22 cellular contexts compared by ENCODE assay signal in genomic region chr10:91931526-91932190, GRCh38. TPM values are rescaled to one million over a fixed set of nuclear protein-coding genes. Genes with fewer than 3 reads are reported as not detected.
DNase-seq lines count a peak whose midpoint lies in the region; ATAC-seq lines count a peak whose summit lies in the region.
"Had no signal": no experiment of that assay in that cellular context is flagged by ENCODE, and none has a peak within 500 bp of the region (broad histone marks: within the 10 kb centered on the region; RNA-seq: fewer than 3 reads in every experiment).

No MANE protein-coding gene starts in this region.

- H3K9me3 Mint-ChIP-seq in activated T-cell treated with anti-CD3 and anti-CD28 coated beads, Interleukin-2, amount 50 U/mL, for 24 hours, result no peaks in the 10 kb centered on the region
- no peaks in the 10 kb centered on the region for H3K9me3 Mint-ChIP-seq in activated T-cell treated with anti-CD3 and anti-CD28 coated beads, Interleukin-2, amount 50 U/mL, for 72 hours
- H3K9me3 Mint-ChIP-seq in stimulated activated effector memory CD8-positive, alpha-beta T cell treated with anti-CD3 and anti-CD28 coated beads, Interleukin-12 subunit alpha, Interleukin-12 subunit beta, amount 100 ng/mL, for 72 hours, result no peaks in the 10 kb centered on the region
- H3K9me3 Mint-ChIP-seq: T-helper 2 cell treated with Interferon-gamma antibody and Interleukin-4, amounts not matched to agents 5 μg/mL and 100 μg/mL, for 36 hours had no signal

- H3K27ac ChIP-seq in caudate nucleus (ENCODE audit: low read depth, low read length), result no peak overlapping the region
- H3K27ac ChIP-seq: A549, right atrium auricular region had no signal

- peak overlapping the region; percentile 56 for H3K27ac Mint-ChIP-seq in activated T-cell treated with anti-CD3 and anti-CD28 coated beads, Interleukin-2, amount 50 U/mL, for 24 hours
- no peak overlapping the region for H3K27ac Mint-ChIP-seq in activated T-cell treated with anti-CD3 and anti-CD28 coated beads, Interleukin-2, amount 50 U/mL, for 72 hours
- peak overlapping the region; percentile 48 for H3K27ac Mint-ChIP-seq in stimulated activated effector memory CD8-positive, alpha-beta T cell treated with anti-CD3 and anti-CD28 coated beads, Interleukin-12 subunit alpha, Interleukin-12 subunit beta, amount 100 ng/mL, for 72 hours
- H3K27ac Mint-ChIP-seq: T-helper 2 cell treated with Interferon-gamma antibody and Interleukin-4, amounts not matched to agents 5 μg/mL and 100 μg/mL, for 36 hours; type B pancreatic cell had no signal

- no peak overlapping the region for H3K4me3 Mint-ChIP-seq in activated T-cell treated with anti-CD3 and anti-CD28 coated beads, Interleukin-2, amount 50 U/mL, for 24 hours
- H3K4me3 Mint-ChIP-seq in activated T-cell treated with anti-CD3 and anti-CD28 coated beads, Interleukin-2, amount 50 U/mL, for 72 hours, result no peak overlapping the region
- H3K4me3 Mint-ChIP-seq in stimulated activated effector memory CD8-positive, alpha-beta T cell treated with anti-CD3 and anti-CD28 coated beads, Interleukin-12 subunit alpha, Interleukin-12 subunit beta, amount 100 ng/mL, for 72 hours, result no peak overlapping the region
- H3K4me3 Mint-ChIP-seq: T-helper 2 cell treated with Interferon-gamma antibody and Interleukin-4, amounts not matched to agents 5 μg/mL and 100 μg/mL, for 36 hours; type B pancreatic cell had no signal

- H3K4me1 Mint-ChIP-seq in activated T-cell treated with anti-CD3 and anti-CD28 coated beads, Interleukin-2, amount 50 U/mL, for 24 hours (ENCODE audit: low read depth), result peaks cover 72% of the 10 kb centered on the region
- peaks cover 41% of the 10 kb centered on the region for H3K4me1 Mint-ChIP-seq in activated T-cell treated with anti-CD3 and anti-CD28 coated beads, Interleukin-2, amount 50 U/mL, for 72 hours (ENCODE audit: low read depth)
- peaks cover 57% of the 10 kb centered on the region for H3K4me1 Mint-ChIP-seq in stimulated activated effector memory CD8-positive, alpha-beta T cell treated with anti-CD3 and anti-CD28 coated beads, Interleukin-12 subunit alpha, Interleukin-12 subunit beta, amount 100 ng/mL, for 72 hours

- DNase-seq in activated T-cell treated with anti-CD3 and anti-CD28 coated beads, Interleukin-2, amount 50 U/mL, for 24 hours, result no peak
- no peak for DNase-seq in activated T-cell treated with anti-CD3 and anti-CD28 coated beads, Interleukin-2, amount 50 U/mL, for 72 hours
- DNase-seq in RPMI7951 (ENCODE audit: low read depth) (peak; percentile 35), fibroblast of gingiva (ENCODE audit: low read depth) (peak; percentile 15), germinal center (ENCODE audit: low spot score) (no peak), caudate nucleus (lab: John Stamatoyannopoulos, UW) (no peak)
- DNase-seq in stimulated activated effector memory CD8-positive, alpha-beta T cell treated with anti-CD3 and anti-CD28 coated beads, Interleukin-12 subunit alpha, Interleukin-12 subunit beta, amount 100 ng/mL, for 72 hours (ENCODE audit: low spot score in 2 of 2), result no peak
- no peak for DNase-seq in stimulated activated CD4-positive, alpha-beta T cell treated with anti-CD3 and anti-CD28 coated beads, Interleukin-4, amount 100 ng/mL, for 24 hours
- DNase-seq: activated naive CD4-positive, alpha-beta T cell treated with anti-CD3 and anti-CD28 coated beads, Interleukin-2, amount 50 U/mL, for 16 hours; activated T-cell treated with anti-CD3 and anti-CD28 coated beads, Interleukin-2, amount 50 U/mL, for 48 hours; cerebellar nuclear complex; mammary epithelial cell; MG63; NCI-H1436; NCI-H526; RPMI8226; SK-N-SH; stimulated activated CD4-positive, alpha-beta T cell treated with anti-CD3 and anti-CD28 coated beads, Interleukin-4, amount 100 ng/mL, for 4 hours had no signal

- H3K36me3 Mint-ChIP-seq in activated T-cell treated with anti-CD3 and anti-CD28 coated beads, Interleukin-2, amount 50 U/mL, for 24 hours (ENCODE audit: low read depth), result peaks cover 72% of the 10 kb centered on the region
- peaks cover 16 to 28% of the 10 kb centered on the region in 2 donors for H3K36me3 Mint-ChIP-seq in activated T-cell treated with anti-CD3 and anti-CD28 coated beads, Interleukin-2, amount 50 U/mL, for 72 hours (ENCODE audit: insufficient read depth in 2 of 2)
- peaks cover 59% of the 10 kb centered on the region for H3K36me3 Mint-ChIP-seq in stimulated activated effector memory CD8-positive, alpha-beta T cell treated with anti-CD3 and anti-CD28 coated beads, Interleukin-12 subunit alpha, Interleukin-12 subunit beta, amount 100 ng/mL, for 72 hours

- H3K27me3 Mint-ChIP-seq in activated T-cell treated with anti-CD3 and anti-CD28 coated beads, Interleukin-2, amount 50 U/mL, for 24 hours, result no peaks in the 10 kb centered on the region
- no peaks in the 10 kb centered on the region for H3K27me3 Mint-ChIP-seq in activated T-cell treated with anti-CD3 and anti-CD28 coated beads, Interleukin-2, amount 50 U/mL, for 72 hours (ENCODE audit: low read depth)
- H3K27me3 Mint-ChIP-seq: type B pancreatic cell had no signal

- no peak for ATAC-seq in activated T-cell treated with anti-CD3 and anti-CD28 coated beads, Interleukin-2, amount 50 U/mL, for 72 hours (replicated peaks in 1 of 2)
- no peak for ATAC-seq in stimulated activated effector memory CD8-positive, alpha-beta T cell treated with anti-CD3 and anti-CD28 coated beads, Interleukin-12 subunit alpha, Interleukin-12 subunit beta, amount 100 ng/mL, for 72 hours
- ATAC-seq: A549 had no signal

RNA-seq across cellular contexts. Expression of gene BTAF1, which starts 8.1 kb away (rescaled TPM):
- 10 to 100 TPM; 53.7 to 66.1 TPM for total RNA-seq in activated T-cell treated with anti-CD3 and anti-CD28 coated beads, Interleukin-2, amount 50 U/mL, for 72 hours
- 19.0 TPM in 2 replicates for total RNA-seq in RPMI7951 (2014; rRNA removed; shearing (Covaris generic))

RNA-seq across cellular contexts. Expression of gene FGFBP3, which starts 22.4 kb away (rescaled TPM):
- total RNA-seq in activated T-cell treated with anti-CD3 and anti-CD28 coated beads, Interleukin-2, amount 50 U/mL, for 72 hours, result 1 to 10 TPM; 1.1 to 1.4 TPM
- 0.12 and 0.20 TPM in 2 replicates for total RNA-seq in RPMI7951 (2014; rRNA removed; shearing (Covaris generic))

Comparison
In these comparisons a context has a peak if more than half of its experiments do, and no peak if none do; other contexts are left out.
1. DNase-seq: peak in RPMI7951 (single experiment) and fibroblast of gingiva (single experiment); none in activated T-cell treated with anti-CD3 and anti-CD28 coated beads, Interleukin-2, amount 50 U/mL, for 24 hours (single experiment), activated T-cell treated with anti-CD3 and anti-CD28 coated beads, Interleukin-2, amount 50 U/mL, for 72 hours (0 of 2), stimulated activated effector memory CD8-positive, alpha-beta T cell treated with anti-CD3 and anti-CD28 coated beads, Interleukin-12 subunit alpha, Interleukin-12 subunit beta, amount 100 ng/mL, for 72 hours (0 of 2), germinal center (single experiment), caudate nucleus (0 of 61) and stimulated activated CD4-positive, alpha-beta T cell treated with anti-CD3 and anti-CD28 coated beads, Interleukin-4, amount 100 ng/mL, for 24 hours (single experiment).